In genomic region chr11:74937696-74938475, GRCh38 we compare ENCODE assay signal across 23 cellular contexts. TPM values are rescaled to one million over a fixed set of nuclear protein-coding genes. Genes with fewer than 3 reads are reported as not detected.
DNase-seq lines count a peak whose midpoint lies in the region; ATAC-seq and TF ChIP-seq lines count a peak whose summit lies in the region.
"Had no signal": no experiment of that assay in that cellular context is flagged by ENCODE, and none has a peak within 500 bp of the region (broad histone marks: within the 10 kb centered on the region; RNA-seq: fewer than 3 reads in every experiment).

No MANE protein-coding gene starts in this region.

- H3K4me1 Mint-ChIP-seq in activated naive CD4-positive, alpha-beta T cell treated with anti-CD3 and anti-CD28 coated beads, Interleukin-2, amount 10 ng/mL, durations not matched to agents 7 days and 5 days: peaks cover 2% of the 10 kb centered on the region
- H3K4me1 Mint-ChIP-seq: endodermal cell had no signal

- H3K4me3 ChIP-seq in MG63 (no peak overlapping the region), brain microvascular endothelial cell (ENCODE audit: low read depth, low read length) (no peak overlapping the region)
- H3K4me3 ChIP-seq: psoas muscle had no signal

- H3K27me3 ChIP-seq in MG63 (no peaks in the 10 kb centered on the region), brain microvascular endothelial cell (replicated peaks) (no peaks in the 10 kb centered on the region)

- no peak overlapping the region for H3K4me3 Mint-ChIP-seq in activated naive CD4-positive, alpha-beta T cell treated with anti-CD3 and anti-CD28 coated beads, Interleukin-2, amount 10 ng/mL, durations not matched to agents 7 days and 5 days
- H3K4me3 Mint-ChIP-seq: activated B cell treated with CpG ODN at 0.5 μM for 24 hours; activated naive CD8-positive, alpha-beta T cell treated with anti-CD3 and anti-CD28 coated beads for 36 hours; endodermal cell; memory B cell had no signal

- in situ Hi-C loops in brain microvascular endothelial cell (cut with HindIII; ENCODE audit: low pct_ligation_motif_present, low sequenced_read_pairs): no loop called here

- peaks cover 3% of the 10 kb centered on the region for H3K36me3 Mint-ChIP-seq in activated naive CD4-positive, alpha-beta T cell treated with anti-CD3 and anti-CD28 coated beads, Interleukin-2, amount 10 ng/mL, durations not matched to agents 7 days and 5 days

- H3K36me3 ChIP-seq in MG63 (peaks cover 13% of the 10 kb centered on the region), brain microvascular endothelial cell (replicated peaks) (peaks cover 11% of the 10 kb centered on the region)

- DNase-seq in Daoy (ENCODE audit: low read depth): peak; percentile 82
- DNase-seq in MG63: peak; percentile 2
- peak; percentile 79 for DNase-seq in brain microvascular endothelial cell
- DNase-seq in hepatic stellate cell (ENCODE audit: low spot score): peak; percentile 30
- no peak for DNase-seq in islet precursor cell
- no peak for DNase-seq in activated naive CD4-positive, alpha-beta T cell treated with anti-CD3 and anti-CD28 coated beads, Interleukin-2, amount 10 ng/mL, durations not matched to agents 7 days and 5 days
- no peak for DNase-seq in NCI-H526 (lab: John Stamatoyannopoulos, UW)
- DNase-seq: activated B cell treated with CpG ODN at 0.5 μM for 24 hours; activated CD4-positive, alpha-beta T cell treated with anti-CD3 and anti-CD28 coated beads, Interleukin-2, amount 50 U/mL, for 48 hours; activated CD8-positive, alpha-beta memory T cell treated with anti-CD3 and anti-CD28 coated beads, Interleukin-2, amount 50 U/mL, for 48 hours; activated naive CD8-positive, alpha-beta T cell treated with anti-CD3 and anti-CD28 coated beads for 36 hours; endodermal cell; left cardiac atrium; NCI-H1930; NCI-H345; NCI-H82; psoas muscle; stimulated activated CD4-positive, alpha-beta T cell treated with anti-CD3 and anti-CD28 coated beads, Interleukin-15, amount 100 ng/mL, for 24 hours; stimulated activated naive CD8-positive, alpha-beta T cell treated with anti-CD3 and anti-CD28 coated beads, Interleukin-15, Interleukin-2, amounts not matched to agents 100 U/mL and 50 U/mL, for 24 hours had no signal

- no peaks in the 10 kb centered on the region for H3K9me3 ChIP-seq in MG63
- H3K9me3 ChIP-seq: psoas muscle had no signal

- H3K27ac ChIP-seq in brain microvascular endothelial cell: peak overlapping the region; percentile 61
- H3K27ac ChIP-seq: KMS-11, psoas muscle had no signal

- no peaks in the 10 kb centered on the region for H3K9me3 Mint-ChIP-seq in activated naive CD4-positive, alpha-beta T cell treated with anti-CD3 and anti-CD28 coated beads, Interleukin-2, amount 10 ng/mL, durations not matched to agents 7 days and 5 days
- H3K9me3 Mint-ChIP-seq: activated B cell treated with CpG ODN at 0.5 μM for 24 hours; activated naive CD8-positive, alpha-beta T cell treated with anti-CD3 and anti-CD28 coated beads for 36 hours; activated T-helper 2 cell treated with anti-CD3 and anti-CD28 coated beads, Interferon-gamma antibody, Interleukin-2, Interleukin-4, amounts not matched to agents 10 μg/mL and 5 μg/mL and 100 μg/mL, durations not matched to agents 14 hours and 24 hours and 36 hours; endodermal cell; memory B cell had no signal

- no peak for TF ChIP-seq CTCF in brain microvascular endothelial cell (IDR thresholded peaks at IDR 0.05; ENCODE audit: low read depth, low read length, missing control alignments)

- H3K27ac Mint-ChIP-seq in activated naive CD4-positive, alpha-beta T cell treated with anti-CD3 and anti-CD28 coated beads, Interleukin-2, amount 10 ng/mL, durations not matched to agents 7 days and 5 days: no peak overlapping the region
- H3K27ac Mint-ChIP-seq: activated B cell treated with CpG ODN at 0.5 μM for 24 hours; activated naive CD8-positive, alpha-beta T cell treated with anti-CD3 and anti-CD28 coated beads for 36 hours; activated T-helper 2 cell treated with anti-CD3 and anti-CD28 coated beads, Interferon-gamma antibody, Interleukin-2, Interleukin-4, amounts not matched to agents 10 μg/mL and 5 μg/mL and 100 μg/mL, durations not matched to agents 14 hours and 24 hours and 36 hours; endodermal cell; memory B cell had no signal

- H3K27me3 Mint-ChIP-seq in activated naive CD4-positive, alpha-beta T cell treated with anti-CD3 and anti-CD28 coated beads, Interleukin-2, amount 10 ng/mL, durations not matched to agents 7 days and 5 days: no peaks in the 10 kb centered on the region
- H3K27me3 Mint-ChIP-seq: activated B cell treated with CpG ODN at 0.5 μM for 24 hours; activated naive CD8-positive, alpha-beta T cell treated with anti-CD3 and anti-CD28 coated beads for 36 hours; memory B cell had no signal

- CTCF ChIA-PET in activated naive CD4-positive, alpha-beta T cell treated with anti-CD3 and anti-CD28 coated beads, Interleukin-2, amount 10 ng/mL, durations not matched to agents 7 days and 5 days (lab: Charles Lee): interaction anchor here (1.7 kb wide), 1 partner anchor 85 kb away, joined by 4 read pairs; no protein-coding TSS in a partner anchor

- no peak for ATAC-seq in HG03108 (IDR thresholded peaks at IDR 0.05; ENCODE audit: unreplicated experiment)
- ATAC-seq: left cardiac atrium; psoas muscle; stimulated activated naive CD8-positive, alpha-beta T cell treated with anti-CD3 and anti-CD28 coated beads, Interleukin-15, Interleukin-2, amounts not matched to agents 100 U/mL and 50 U/mL, for 24 hours had no signal

RNA-seq across cellular contexts. Expression of gene XRRA1, which starts 11.0 kb away (rescaled TPM):
- 5.6 and 9.7 TPM in 2 replicates for total RNA-seq in Daoy (2014; rRNA removed; shearing (Covaris generic))
- total RNA-seq in MG63 (2014; rRNA removed; shearing (Covaris generic); ENCODE audit: low replicate concordance): 1.1 and 64.7 TPM in 2 replicates

RNA-seq across cellular contexts. Expression of gene SPCS2, which starts 11.2 kb away (rescaled TPM):
- 21.1 and 46.8 TPM in 2 replicates for total RNA-seq in Daoy (2014; rRNA removed; shearing (Covaris generic))
- 15.6 and 17.1 TPM in 2 replicates for total RNA-seq in MG63 (2014; rRNA removed; shearing (Covaris generic); ENCODE audit: low replicate concordance)

RNA-seq across cellular contexts. Expression of gene NEU3, which starts 50.8 kb away (rescaled TPM):
- total RNA-seq in Daoy (2014; rRNA removed; shearing (Covaris generic)): 5.9 and 17.7 TPM in 2 replicates
- 4.9 and 10.9 TPM in 2 replicates for total RNA-seq in MG63 (2014; rRNA removed; shearing (Covaris generic); ENCODE audit: low replicate concordance)

Comparison
In these comparisons a context has a peak if more than half of its experiments do, and no peak if none do; other contexts are left out.
1. DNase-seq: peak in Daoy (single experiment), MG63 (single experiment), brain microvascular endothelial cell (single experiment) and hepatic stellate cell (single experiment); none in islet precursor cell (single experiment), activated naive CD4-positive, alpha-beta T cell treated with anti-CD3 and anti-CD28 coated beads, Interleukin-2, amount 10 ng/mL, durations not matched to agents 7 days and 5 days (single experiment) and NCI-H526 (0 of 2).